ENCODE assay signal across 30 cellular contexts in genomic region chr6:161125591-161125990, GRCh38.
"Had no signal": no experiment of that assay in that cellular context is flagged by ENCODE, and none has a peak within 500 bp of the region (broad histone marks: within the 10 kb centered on the region; RNA-seq: fewer than 3 reads in every experiment).

No MANE protein-coding gene starts in this region.

- H3K27ac ChIP-seq: left lung, lower lobe of right lung, pancreas, prostate gland, skin epidermis, suprapubic skin, thoracic aorta, tibial artery, upper lobe of right lung had no signal

- H3K4me3 ChIP-seq: left lung, lower lobe of right lung, mucosa of descending colon, pancreas, prostate gland, skin epidermis, suprapubic skin, thoracic aorta, tibial artery, upper lobe of right lung had no signal

- H3K27me3 Mint-ChIP-seq: naive thymus-derived CD4-positive, alpha-beta T cell; natural killer cell treated with Interleukin-12 subunit alpha and Interleukin-12 subunit beta and Interleukin-15 and Interleukin-18, amount 100 ng/mL, for 72 hours; stimulated activated naive CD8-positive, alpha-beta T cell treated with anti-CD3 and anti-CD28 coated beads, Interleukin-15, Interleukin-2, amounts not matched to agents 100 ng/mL and 50 ng/mL, for 24 hours had no signal

- H3K4me3 Mint-ChIP-seq: immature natural killer cell; naive thymus-derived CD4-positive, alpha-beta T cell; natural killer cell treated with Interleukin-12 subunit alpha and Interleukin-12 subunit beta and Interleukin-15 and Interleukin-18, amount 100 ng/mL, for 72 hours; stimulated activated effector memory CD8-positive, alpha-beta T cell treated with anti-CD3 and anti-CD28 coated beads, Interleukin-12 subunit alpha, Interleukin-12 subunit beta, amount 100 ng/mL, for 72 hours; stimulated activated naive CD8-positive, alpha-beta T cell treated with anti-CD3 and anti-CD28 coated beads, Interleukin-15, Interleukin-2, amounts not matched to agents 100 ng/mL and 50 ng/mL, for 24 hours had no signal

- H3K9me3 ChIP-seq: pancreas, prostate gland had no signal

- ATAC-seq: left colon; left lung; lower lobe of right lung; mucosa of descending colon; naive thymus-derived CD4-positive, alpha-beta T cell; natural killer cell treated with Interleukin-12 subunit alpha and Interleukin-12 subunit beta and Interleukin-15 and Interleukin-18, amount 100 ng/mL, for 72 hours; pancreas; right cardiac atrium; sciatic nerve; stimulated activated effector memory CD8-positive, alpha-beta T cell treated with anti-CD3 and anti-CD28 coated beads, Interleukin-12 subunit alpha, Interleukin-12 subunit beta, amount 100 ng/mL, for 72 hours; upper lobe of right lung had no signal

- DNase-seq: hypothalamus; immature natural killer cell; kidney; left colon; left lung; lower lobe of right lung; mammary epithelial cell; mesendoderm; midbrain; mucosa of descending colon; naive thymus-derived CD4-positive, alpha-beta T cell; pancreas; posterior cingulate gyrus; retina; right cardiac atrium; stimulated activated CD4-positive, alpha-beta T cell treated with anti-CD3 and anti-CD28 coated beads, Interleukin-12 subunit alpha, Interleukin-12 subunit beta, amount 100 ng/mL, for 4 hours; stimulated activated CD4-positive, alpha-beta T cell treated with anti-CD3 and anti-CD28 coated beads, Interleukin-15, amount 100 ng/mL, for 24 hours; stimulated activated CD4-positive, alpha-beta T cell treated with anti-CD3 and anti-CD28 coated beads, Interleukin-4, amount 100 ng/mL, for 24 hours; stimulated activated naive CD4-positive, alpha-beta T cell; tibial artery; trophoblast cell; upper lobe of right lung had no signal

- H3K36me3 ChIP-seq: prostate gland, upper lobe of right lung had no signal

- H3K27ac Mint-ChIP-seq: immature natural killer cell; natural killer cell treated with Interleukin-12 subunit alpha and Interleukin-12 subunit beta and Interleukin-15 and Interleukin-18, amount 100 ng/mL, for 72 hours; stimulated activated effector memory CD8-positive, alpha-beta T cell treated with anti-CD3 and anti-CD28 coated beads, Interleukin-12 subunit alpha, Interleukin-12 subunit beta, amount 100 ng/mL, for 72 hours; stimulated activated naive CD8-positive, alpha-beta T cell treated with anti-CD3 and anti-CD28 coated beads, Interleukin-15, Interleukin-2, amounts not matched to agents 100 ng/mL and 50 ng/mL, for 24 hours had no signal

- H3K4me1 ChIP-seq: left lung, lower lobe of right lung, pancreas, prostate gland, suprapubic skin, tibial artery, upper lobe of right lung had no signal

- H3K27me3 ChIP-seq: left lung, pancreas, suprapubic skin, tibial artery, upper lobe of right lung had no signal
